In genomic region chr5:176647870-176648466, GRCh38 we compare ENCODE assay signal across 8 cellular contexts. TPM values are rescaled to one million over a fixed set of nuclear protein-coding genes. Genes with fewer than 3 reads are reported as not detected.
A peak's percentile ranks its signal among the peaks of the same experiment; 100 is the strongest.
DNase-seq lines count a peak whose midpoint lies in the region; ATAC-seq and TF ChIP-seq lines count a peak whose summit lies in the region.

No MANE protein-coding gene starts in this region.

- H3K9me3 ChIP-seq in BLaER1 treated with 17β-estradiol and CSF1 and Interleukin-3, amounts not matched to agents 10 nM and 100 nM (replicated peaks in 1 of 11): no peaks in the 10 kb centered on the region
- no peaks in the 10 kb centered on the region for H3K9me3 ChIP-seq in heart right ventricle

- WGBS in heart right ventricle, 2 donors: 7 to 8% methylated on average over 19 of the region's 19 CpGs

- peak overlapping the region; percentile 81 for H3K4me3 Mint-ChIP-seq in activated T-cell treated with anti-CD3 and anti-CD28 coated beads, Interleukin-2, amount 50 U/mL, for 4 hours
- H3K4me3 Mint-ChIP-seq in progenitor cell of endocrine pancreas (ENCODE audit: low read depth): peak overlapping the region; percentile 82

- TF ChIP-seq CTCF in HL-60 (IDR thresholded peaks at IDR 0.05; ENCODE audit: insufficient read depth, low read length) (no peak), heart right ventricle (IDR thresholded peaks at IDR 0.05) (no peak), progenitor cell of endocrine pancreas (IDR thresholded peaks at IDR 0.05; ENCODE audit: unreplicated experiment) (no peak)

- peak overlapping the region; percentile 85 for H3K27ac Mint-ChIP-seq in progenitor cell of endocrine pancreas

- no peak for DNase-seq in HL-60 (ENCODE audit: low read depth in 1 of 2, low spot score in 1 of 2)
- no peak for DNase-seq in activated T-cell treated with anti-CD3 and anti-CD28 coated beads, Interleukin-2, amount 50 U/mL, for 4 hours
- peak; percentile 56 to 62 for DNase-seq in heart right ventricle
- no peak for DNase-seq in progenitor cell of endocrine pancreas (ENCODE audit: low spot score, unreplicated experiment)
- DNase-seq in epidermal melanocyte (ENCODE audit: insufficient read length, low spot score): no peak

- H3K27ac ChIP-seq in BLaER1 treated with 17β-estradiol and CSF1 and Interleukin-3, amounts not matched to agents 10 nM and 100 nM: peak overlapping the region; percentile 76 to 91 (median 84)
- no peak overlapping the region for H3K27ac ChIP-seq in HL-60 (replicated peaks)
- H3K27ac ChIP-seq in heart right ventricle: peak overlapping the region in 9 of 10 donors; percentile 49 to 92 (median 80)

- H3K4me2 ChIP-seq in BLaER1 treated with 17β-estradiol and CSF1 and Interleukin-3, amounts not matched to agents 10 nM and 100 nM: peak overlapping the region; percentile 95 to 100 (median 99)

- peak overlapping the region; percentile 64 to 82 (median 74) for H3K4me3 ChIP-seq in BLaER1 treated with 17β-estradiol and CSF1 and Interleukin-3, amounts not matched to agents 10 nM and 100 nM
- peak overlapping the region; percentile 52 for H3K4me3 ChIP-seq in HL-60 (replicated peaks; ENCODE audit: insufficient read depth, low read length)
- H3K4me3 ChIP-seq in heart right ventricle: peak overlapping the region; percentile 51 to 90 (median 79)

- H3K4me1 Mint-ChIP-seq in activated T-cell treated with anti-CD3 and anti-CD28 coated beads, Interleukin-2, amount 50 U/mL, for 4 hours (ENCODE audit: low read depth): peaks cover 57% of the 10 kb centered on the region
- no peaks in the 10 kb centered on the region for H3K4me1 Mint-ChIP-seq in progenitor cell of endocrine pancreas (ENCODE audit: low read depth)

- ATAC-seq in activated T-cell treated with anti-CD3 and anti-CD28 coated beads, Interleukin-2, amount 50 U/mL, for 4 hours: no peak
- ATAC-seq in heart right ventricle (peak in 1 of 8 donors; percentile 0), HG02852 (IDR thresholded peaks at IDR 0.05; ENCODE audit: unreplicated experiment) (no peak), GM19463 (IDR thresholded peaks at IDR 0.05; ENCODE audit: unreplicated experiment) (no peak)

- peaks cover 23 to 52% (median 48%) of the 10 kb centered on the region in 11 experiments; a peak in 20 of 22 replicates for H4K20me1 ChIP-seq in BLaER1 treated with 17β-estradiol and CSF1 and Interleukin-3, amounts not matched to agents 10 nM and 100 nM

- H3K4me1 ChIP-seq in BLaER1 treated with 17β-estradiol and CSF1 and Interleukin-3, amounts not matched to agents 10 nM and 100 nM: peaks cover 58 to 86% (median 80%) of the 10 kb centered on the region in 10 experiments
- peaks cover 10 to 33% (median 20%) of the 10 kb centered on the region in 9 donors for H3K4me1 ChIP-seq in heart right ventricle

- H3K9ac ChIP-seq in BLaER1 treated with 17β-estradiol and CSF1 and Interleukin-3, amounts not matched to agents 10 nM and 100 nM: peak overlapping the region; percentile 76 to 92 (median 85)

- intact Hi-C loops in heart right ventricle (cut with DNase I): loop anchor here in 6 of 10 donors (2.0 to 10.0 kb wide), 4 partner anchors 73 to 201 kb away; partner anchors contain the start of gene FAF2 (in 1 of the 6)

- no peaks in the 10 kb centered on the region for H3K27me3 Mint-ChIP-seq in activated T-cell treated with anti-CD3 and anti-CD28 coated beads, Interleukin-2, amount 50 U/mL, for 4 hours (ENCODE audit: low read depth)
- peaks cover 14% of the 10 kb centered on the region for H3K27me3 Mint-ChIP-seq in progenitor cell of endocrine pancreas

- no peaks in the 10 kb centered on the region for H3K9me3 Mint-ChIP-seq in activated T-cell treated with anti-CD3 and anti-CD28 coated beads, Interleukin-2, amount 50 U/mL, for 4 hours
- H3K9me3 Mint-ChIP-seq in progenitor cell of endocrine pancreas (ENCODE audit: low read depth): no peaks in the 10 kb centered on the region

- no peaks in the 10 kb centered on the region for H3K36me3 Mint-ChIP-seq in activated T-cell treated with anti-CD3 and anti-CD28 coated beads, Interleukin-2, amount 50 U/mL, for 4 hours (ENCODE audit: insufficient read depth)
- H3K36me3 Mint-ChIP-seq in progenitor cell of endocrine pancreas (ENCODE audit: insufficient read depth): peaks cover 2% of the 10 kb centered on the region

- H3K36me3 ChIP-seq in BLaER1 treated with 17β-estradiol and CSF1 and Interleukin-3, amounts not matched to agents 10 nM and 100 nM: peaks cover 0 to 10% (median 3%) of the 10 kb centered on the region in 11 experiments; a peak in 10 of 22 replicates
- H3K36me3 ChIP-seq in heart right ventricle: peaks cover 0 to 9% (median 4%) of the 10 kb centered on the region in 9 donors

- H3K27me3 ChIP-seq in BLaER1 treated with 17β-estradiol and CSF1 and Interleukin-3, amounts not matched to agents 10 nM and 100 nM: peaks cover 0 to 10% (median 0%) of the 10 kb centered on the region in 11 experiments; a peak in 1 of 22 replicates
- H3K27me3 ChIP-seq in HL-60 (ENCODE audit: insufficient read depth, poor library complexity, severe bottlenecking): no peaks in the 10 kb centered on the region
- H3K27me3 ChIP-seq in heart right ventricle: no peaks in the 10 kb centered on the region

RNA-seq across cellular contexts. Expression of gene TSPAN17, which starts 0.7 kb away (rescaled TPM):
- total RNA-seq in activated T-cell treated with anti-CD3 and anti-CD28 coated beads, Interleukin-2, amount 50 U/mL, for 4 hours: 10 to 100 TPM; 18.3 to 28.0 (median 24.1) TPM
- total RNA-seq in heart right ventricle (10 to 100 TPM; 20.8 to 48.3 (median 27.3) TPM), progenitor cell of endocrine pancreas (37.3 and 37.5 TPM in 2 replicates)
- polyA plus RNA-seq in heart right ventricle: 10 to 100 TPM; 13.2 to 27.6 TPM

RNA-seq across cellular contexts. Expression of gene EIF4E1B, which starts 17.5 kb away (rescaled TPM):
- total RNA-seq in activated T-cell treated with anti-CD3 and anti-CD28 coated beads, Interleukin-2, amount 50 U/mL, for 4 hours: not detected
- total RNA-seq in heart right ventricle: not detected
- not detected for polyA plus RNA-seq in heart right ventricle
- total RNA-seq in progenitor cell of endocrine pancreas: not detected in 2 replicates

RNA-seq across cellular contexts. Expression of gene SNCB, which starts 17.6 kb away (rescaled TPM):
- not detected for total RNA-seq in activated T-cell treated with anti-CD3 and anti-CD28 coated beads, Interleukin-2, amount 50 U/mL, for 4 hours
- total RNA-seq in heart right ventricle: under 1 TPM in 2 of 10 donors, not detected in 8; 0.35 to 0.39 TPM
- polyA plus RNA-seq in heart right ventricle: not detected
- total RNA-seq in progenitor cell of endocrine pancreas: 0.24 TPM in 1 of 2 replicates, not detected in the other

RNA-seq across cellular contexts. Expression of gene GPRIN1, which starts 38.0 kb away (rescaled TPM):
- 1 to 10 TPM; 3.6 to 5.3 (median 4.5) TPM for total RNA-seq in activated T-cell treated with anti-CD3 and anti-CD28 coated beads, Interleukin-2, amount 50 U/mL, for 4 hours
- 1 to 10 TPM in 1 of 10 donors, under 1 TPM in 9; 0.06 to 1.0 (median 0.38) TPM for total RNA-seq in heart right ventricle
- under 1 TPM; 0.22 to 0.26 TPM for polyA plus RNA-seq in heart right ventricle
- total RNA-seq in progenitor cell of endocrine pancreas: 5.9 TPM in 2 replicates

Comparison
In these comparisons a context has a peak if more than half of its experiments do, and no peak if none do; other contexts are left out.
1. DNase-seq: peak in heart right ventricle (2 of 2); none in HL-60 (0 of 2), activated T-cell treated with anti-CD3 and anti-CD28 coated beads, Interleukin-2, amount 50 U/mL, for 4 hours (single experiment), progenitor cell of endocrine pancreas (single experiment) and epidermal melanocyte (single experiment).
2. Peak in every context shown above with its lines, with median percentiles within 50 percentile points of each other: H3K4me3 ChIP-seq.